1 cellular context compared by ENCODE assay signal in the genomic region with DNA sequence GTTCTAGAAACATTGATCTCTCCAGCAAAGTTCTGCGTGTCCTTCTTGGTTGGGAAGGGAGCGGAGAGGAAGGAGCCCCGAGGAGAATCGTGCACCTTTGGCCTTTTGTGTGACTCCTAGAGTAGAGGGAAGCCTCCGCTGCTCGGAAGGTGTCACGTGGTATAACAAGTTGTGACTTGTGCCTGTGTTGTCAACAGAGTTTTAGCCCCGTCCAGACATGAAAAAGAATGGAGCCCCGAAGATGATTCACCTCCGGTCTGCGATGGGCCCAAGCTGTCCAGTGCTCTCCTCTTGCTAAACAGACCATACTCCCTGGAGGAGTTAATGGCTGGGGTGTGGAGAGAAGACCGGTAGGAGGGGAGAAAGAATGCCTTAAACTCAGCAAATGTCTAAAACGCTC.
TF ChIP-seq lines count a peak whose summit lies in the region.

No MANE protein-coding gene starts in this region.

TF ChIP-seq in K562, 482 proteins besides CTCF, POLR2A, EP300 and RAD21 (continued from another document):
- TF ChIP-seq, protein P1, sequence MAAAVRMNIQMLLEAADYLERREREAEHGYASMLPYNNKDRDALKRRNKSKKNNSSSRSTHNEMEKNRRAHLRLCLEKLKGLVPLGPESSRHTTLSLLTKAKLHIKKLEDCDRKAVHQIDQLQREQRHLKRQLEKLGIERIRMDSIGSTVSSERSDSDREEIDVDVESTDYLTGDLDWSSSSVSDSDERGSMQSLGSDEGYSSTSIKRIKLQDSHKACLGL (CRISPR knock-in tag; IDR thresholded peaks at IDR 0.05; ENCODE audit: borderline replicate concordance, poor library complexity, severe bottlenecking), result no peak
- TF ChIP-seq, protein P2, sequence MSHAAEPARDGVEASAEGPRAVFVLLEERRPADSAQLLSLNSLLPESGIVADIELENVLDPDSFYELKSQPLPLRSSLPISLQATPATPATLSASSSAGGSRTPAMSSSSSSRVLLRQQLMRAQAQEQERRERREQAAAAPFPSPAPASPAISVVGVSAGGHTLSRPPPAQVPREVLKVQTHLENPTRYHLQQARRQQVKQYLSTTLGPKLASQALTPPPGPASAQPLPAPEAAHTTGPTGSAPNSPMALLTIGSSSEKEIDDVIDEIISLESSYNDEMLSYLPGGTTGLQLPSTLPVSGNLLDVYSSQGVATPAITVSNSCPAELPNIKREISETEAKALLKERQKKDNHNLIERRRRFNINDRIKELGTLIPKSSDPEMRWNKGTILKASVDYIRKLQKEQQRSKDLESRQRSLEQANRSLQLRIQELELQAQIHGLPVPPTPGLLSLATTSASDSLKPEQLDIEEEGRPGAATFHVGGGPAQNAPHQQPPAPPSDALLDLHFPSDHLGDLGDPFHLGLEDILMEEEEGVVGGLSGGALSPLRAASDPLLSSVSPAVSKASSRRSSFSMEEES (CRISPR knock-in tag; IDR thresholded peaks at IDR 0.05), result peak; percentile 93
- TF ChIP-seq PTTG1 (tag; IDR thresholded peaks at IDR 0.05; ENCODE audit: low read depth), result no peak
- TF ChIP-seq IFI16 (CRISPR knock-in tag; IDR thresholded peaks at IDR 0.05), result no peak
- TF ChIP-seq ZNF232 (CRISPR knock-in tag; IDR thresholded peaks at IDR 0.05), result no peak
- no peak for TF ChIP-seq ZNF184 (CRISPR knock-in tag; IDR thresholded peaks at IDR 0.05)
- TF ChIP-seq FOSL1 (tag; conservative IDR thresholded peaks at IDR 0.05), result peak; percentile 44
- TF ChIP-seq ZNF316 (IDR thresholded peaks at IDR 0.05), result no peak
- no peak for TF ChIP-seq U2AF1 (optimal IDR thresholded peaks at IDR 0.05; ENCODE audit: low read depth, low read length)
- TF ChIP-seq, protein P3, sequence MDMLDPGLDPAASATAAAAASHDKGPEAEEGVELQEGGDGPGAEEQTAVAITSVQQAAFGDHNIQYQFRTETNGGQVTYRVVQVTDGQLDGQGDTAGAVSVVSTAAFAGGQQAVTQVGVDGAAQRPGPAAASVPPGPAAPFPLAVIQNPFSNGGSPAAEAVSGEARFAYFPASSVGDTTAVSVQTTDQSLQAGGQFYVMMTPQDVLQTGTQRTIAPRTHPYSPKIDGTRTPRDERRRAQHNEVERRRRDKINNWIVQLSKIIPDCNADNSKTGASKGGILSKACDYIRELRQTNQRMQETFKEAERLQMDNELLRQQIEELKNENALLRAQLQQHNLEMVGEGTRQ (CRISPR knock-in tag; IDR thresholded peaks at IDR 0.05), result peak; percentile 49
- TF ChIP-seq, protein P4, sequence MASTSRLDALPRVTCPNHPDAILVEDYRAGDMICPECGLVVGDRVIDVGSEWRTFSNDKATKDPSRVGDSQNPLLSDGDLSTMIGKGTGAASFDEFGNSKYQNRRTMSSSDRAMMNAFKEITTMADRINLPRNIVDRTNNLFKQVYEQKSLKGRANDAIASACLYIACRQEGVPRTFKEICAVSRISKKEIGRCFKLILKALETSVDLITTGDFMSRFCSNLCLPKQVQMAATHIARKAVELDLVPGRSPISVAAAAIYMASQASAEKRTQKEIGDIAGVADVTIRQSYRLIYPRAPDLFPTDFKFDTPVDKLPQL (IDR thresholded peaks at IDR 0.05; ENCODE audit: extremely low read depth, insufficient read length), result no peak
- peak; percentile 76 for TF ChIP-seq RAD51 (IDR thresholded peaks at IDR 0.05; ENCODE audit: borderline replicate concordance, low read depth)
- TF ChIP-seq TFAP4 (CRISPR knock-in tag; IDR thresholded peaks at IDR 0.05; ENCODE audit: borderline replicate concordance), result no peak
- TF ChIP-seq, protein P5, sequence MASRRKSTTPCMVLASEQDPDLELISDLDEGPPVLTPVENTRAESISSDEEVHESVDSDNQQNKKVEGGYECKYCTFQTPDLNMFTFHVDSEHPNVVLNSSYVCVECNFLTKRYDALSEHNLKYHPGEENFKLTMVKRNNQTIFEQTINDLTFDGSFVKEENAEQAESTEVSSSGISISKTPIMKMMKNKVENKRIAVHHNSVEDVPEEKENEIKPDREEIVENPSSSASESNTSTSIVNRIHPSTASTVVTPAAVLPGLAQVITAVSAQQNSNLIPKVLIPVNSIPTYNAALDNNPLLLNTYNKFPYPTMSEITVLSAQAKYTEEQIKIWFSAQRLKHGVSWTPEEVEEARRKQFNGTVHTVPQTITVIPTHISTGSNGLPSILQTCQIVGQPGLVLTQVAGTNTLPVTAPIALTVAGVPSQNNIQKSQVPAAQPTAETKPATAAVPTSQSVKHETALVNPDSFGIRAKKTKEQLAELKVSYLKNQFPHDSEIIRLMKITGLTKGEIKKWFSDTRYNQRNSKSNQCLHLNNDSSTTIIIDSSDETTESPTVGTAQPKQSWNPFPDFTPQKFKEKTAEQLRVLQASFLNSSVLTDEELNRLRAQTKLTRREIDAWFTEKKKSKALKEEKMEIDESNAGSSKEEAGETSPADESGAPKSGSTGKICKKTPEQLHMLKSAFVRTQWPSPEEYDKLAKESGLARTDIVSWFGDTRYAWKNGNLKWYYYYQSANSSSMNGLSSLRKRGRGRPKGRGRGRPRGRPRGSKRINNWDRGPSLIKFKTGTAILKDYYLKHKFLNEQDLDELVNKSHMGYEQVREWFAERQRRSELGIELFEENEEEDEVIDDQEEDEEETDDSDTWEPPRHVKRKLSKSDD (conservative IDR thresholded peaks at IDR 0.05; ENCODE audit: low read length), result no peak
- TF ChIP-seq SREBF1 (IDR thresholded peaks at IDR 0.05; ENCODE audit: borderline replicate concordance, low read depth, low read length), result no peak
- TF ChIP-seq RBFOX2 (IDR thresholded peaks at IDR 0.05; ENCODE audit: low read depth, low read length), result no peak
- TF ChIP-seq FOXO4 (CRISPR knock-in tag; IDR thresholded peaks at IDR 0.05), result no peak
- no peak for TF ChIP-seq ZNF830 (CRISPR knock-in tag; IDR thresholded peaks at IDR 0.05)
- no peak for TF ChIP-seq TEAD1 (CRISPR knock-in tag; IDR thresholded peaks at IDR 0.05)
- TF ChIP-seq FOXK1 (CRISPR knock-in tag; IDR thresholded peaks at IDR 0.05; ENCODE audit: borderline replicate concordance), result no peak
- no peak for TF ChIP-seq TCFL5 (CRISPR knock-in tag; conservative IDR thresholded peaks at IDR 0.05)
- TF ChIP-seq CBFA2T2 (conservative IDR thresholded peaks at IDR 0.05), result 0 out of 2 replicates have a peak, but pooled peaks have one; percentile 22
TF ChIP-seq in K562: peak in this region for 5.
